In genomic region chr10:97407211-97407951, GRCh38 we compare ENCODE assay signal across 8 cellular contexts. TPM values are rescaled to one million over a fixed set of nuclear protein-coding genes. Genes with fewer than 3 reads are reported as not detected.
DNase-seq lines count a peak whose midpoint lies in the region; ATAC-seq, FAIRE-seq and TF ChIP-seq lines count a peak whose summit lies in the region.

No MANE protein-coding gene starts in this region.

- H3K27ac ChIP-seq in heart left ventricle, result peak overlapping the region in 2 of 12 donors; percentile 16 to 69
- H3K27ac ChIP-seq in psoas muscle, result no peak overlapping the region

- no peaks in the 10 kb centered on the region for H3K9me3 ChIP-seq in heart left ventricle
- no peaks in the 10 kb centered on the region for H3K9me3 ChIP-seq in psoas muscle

- H3K4me1 ChIP-seq in heart left ventricle (peaks cover 0 to 28% (median 6%) of the 10 kb centered on the region in 12 donors), psoas muscle (no peaks in the 10 kb centered on the region)

- TF ChIP-seq POLR2A in heart left ventricle (IDR thresholded peaks at IDR 0.05), result no peak

- FAIRE-seq in A204.1 (lab: Jason Lieb, UNC), result peak; percentile 84

- 6 to 11% (median 9%) methylated on average over 6 to 10 of the region's 10 CpGs for WGBS in heart left ventricle, 4 donors
- WGBS in psoas muscle, 3 donors, result 3 to 4% (median 3%) methylated on average over 10 of the region's 10 CpGs

- peak; percentile 76 to 91 (median 82) for TF ChIP-seq CTCF in heart left ventricle (IDR thresholded peaks at IDR 0.05)
- TF ChIP-seq CTCF in psoas muscle (IDR thresholded peaks at IDR 0.05), result peak; percentile 75

- H3K27me3 ChIP-seq in heart left ventricle, result no peaks in the 10 kb centered on the region
- H3K27me3 ChIP-seq in psoas muscle (ENCODE audit: insufficient read depth in 3 of 3, low read length in 2 of 3), result no peaks in the 10 kb centered on the region

- no peaks in the 10 kb centered on the region for H3K36me3 ChIP-seq in heart left ventricle
- H3K36me3 ChIP-seq in psoas muscle (ENCODE audit: insufficient read depth in 1 of 2, low read depth in 1 of 2), result no peaks in the 10 kb centered on the region

- DNase-seq in NCI-H1417 (lab: John Stamatoyannopoulos, UW), result peak; percentile 65 to 85 (median 74)
- peak; percentile 91 for DNase-seq in SKM-1 treated with dmso at 0.1 percent for 144 hours (lab: John Stamatoyannopoulos, UW; ENCODE audit: unreplicated experiment)
- DNase-seq in amniotic epithelial cell (ENCODE audit: low read depth), result peak; percentile 78
- DNase-seq in heart left ventricle, result peak in 4 of 5 donors; percentile 47 to 51 (median 48)
- no peak for DNase-seq in psoas muscle

- peak; percentile 91 for ATAC-seq in GM18498 (IDR thresholded peaks at IDR 0.05; ENCODE audit: unreplicated experiment)
- ATAC-seq in HG02852 (IDR thresholded peaks at IDR 0.05; ENCODE audit: unreplicated experiment), result peak; percentile 90
- ATAC-seq in heart left ventricle, result peak; percentile 81 to 91 (median 88)
- peak; percentile 82 to 93 (median 88) for ATAC-seq in psoas muscle

- intact Hi-C loops in heart left ventricle (cut with DNase I), result loop anchor here in 6 of 10 donors (2.0 to 10.0 kb wide), 6 partner anchors 145 to 327 kb away; partner anchors contain the start of gene ZFYVE27 (in 1 of the 6)
- intact Hi-C loops in psoas muscle (cut with DNase I), result loop anchor here in 1 of 2 donors (10.0 kb wide), 1 partner anchor 207 kb away; no protein-coding TSS in a partner anchor

- H3K4me3 ChIP-seq in heart left ventricle, result peak overlapping the region in 2 of 12 donors; percentile 18 to 26
- peak overlapping the region; percentile 27 for H3K4me3 ChIP-seq in psoas muscle

RNA-seq across cellular contexts. Expression of gene RRP12, which starts 6.2 kb away (rescaled TPM):
- 10 to 100 TPM in 8 of 9 donors, 1 to 10 TPM in 1; 6.0 to 34.1 (median 18.3) TPM for total RNA-seq in heart left ventricle
- polyA plus RNA-seq in heart left ventricle, result 10 to 100 TPM; 32.7 to 61.2 TPM
- 100 to 1,000 TPM in 1 of 4 donors, 10 to 100 TPM in 3; 64.7 to 105 (median 76.4) TPM for total RNA-seq in psoas muscle
- 100 to 1,000 TPM in 1 of 3 donors, 10 to 100 TPM in 2; 46.5 to 114 (median 76.4) TPM for polyA plus RNA-seq in psoas muscle

RNA-seq across cellular contexts. Expression of gene PGAM1, which starts 18.6 kb away (rescaled TPM):
- total RNA-seq in heart left ventricle (100 to 1,000 TPM; 204 to 343 (median 250) TPM), psoas muscle (10 to 100 TPM; 41.5 to 65.5 (median 46.6) TPM)
- polyA plus RNA-seq in heart left ventricle (100 to 1,000 TPM in 1 of 2 donors, 10 to 100 TPM in 1; 41.6 to 436 TPM), psoas muscle (100 to 1,000 TPM in 2 of 3 donors, 10 to 100 TPM in 1; 36.2 to 186 (median 112) TPM)

RNA-seq across cellular contexts. Expression of gene EXOSC1, which starts 38.4 kb away (rescaled TPM):
- total RNA-seq in heart left ventricle (10 to 100 TPM; 14.8 to 24.6 (median 16.9) TPM), psoas muscle (10 to 100 TPM; 14.0 to 20.4 (median 19.8) TPM)
- polyA plus RNA-seq in heart left ventricle (10 to 100 TPM; 26.0 to 34.5 TPM), psoas muscle (10 to 100 TPM; 26.4 to 36.5 (median 29.4) TPM)

RNA-seq across cellular contexts. Expression of gene ZDHHC16, which starts 38.6 kb away (rescaled TPM):
- total RNA-seq in heart left ventricle (10 to 100 TPM; 16.2 to 36.8 (median 25.2) TPM), psoas muscle (10 to 100 TPM; 19.7 to 24.5 (median 22.7) TPM)
- polyA plus RNA-seq in heart left ventricle (10 to 100 TPM; 21.3 to 59.5 TPM), psoas muscle (10 to 100 TPM; 23.2 to 44.9 (median 24.6) TPM)

Comparison
In these comparisons a context has a peak if more than half of its experiments do, and no peak if none do; other contexts are left out.
1. DNase-seq: peak in NCI-H1417 (3 of 3), SKM-1 treated with dmso at 0.1 percent for 144 hours (single experiment), amniotic epithelial cell (single experiment) and heart left ventricle (4 of 5); none in psoas muscle (0 of 2).
2. Peak in every context shown above with its lines, with median percentiles within 50 percentile points of each other: ATAC-seq.